21 cellular contexts compared by ENCODE assay signal in the genomic region with DNA sequence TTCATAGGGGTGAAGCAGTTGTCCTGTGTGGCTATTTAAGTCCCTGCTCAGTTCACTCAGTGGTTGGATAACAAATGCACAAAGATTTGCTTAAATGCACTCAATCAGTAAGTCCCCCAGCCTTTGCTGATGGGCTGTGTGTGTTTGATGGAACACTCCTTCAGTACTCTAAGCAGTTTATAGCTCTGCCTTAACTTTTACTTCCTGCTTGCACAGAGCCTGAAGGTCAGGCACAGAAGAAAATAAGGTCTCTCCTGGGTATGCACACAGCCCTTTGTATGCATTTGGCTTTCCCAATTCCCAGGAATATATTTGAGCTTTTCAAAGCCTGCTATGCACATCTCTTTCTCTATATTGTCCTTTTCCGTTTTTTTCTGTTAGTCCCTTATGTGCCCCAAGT.
DNase-seq lines count a peak whose midpoint lies in the region; ATAC-seq and TF ChIP-seq lines count a peak whose summit lies in the region.
"Had no signal": no experiment of that assay in that cellular context is flagged by ENCODE, and none has a peak within 500 bp of the region (broad histone marks: within the 10 kb centered on the region; RNA-seq: fewer than 3 reads in every experiment).

No MANE protein-coding gene starts in this region.

- H3K9me3 ChIP-seq in DND-41 (ENCODE audit: insufficient read depth, low read length, severe bottlenecking): no peaks in the 10 kb centered on the region
- H3K9me3 ChIP-seq in PC-3 (ENCODE audit: low read length): no peaks in the 10 kb centered on the region
- H3K9me3 ChIP-seq: A549; BLaER1 treated with 17β-estradiol and CSF1 and Interleukin-3, amounts not matched to agents 10 nM and 100 nM; MG63; SJSA1 had no signal

- H3K79me2 ChIP-seq in DND-41 (ENCODE audit: insufficient read depth, low read length) (no peaks in the 10 kb centered on the region), PC-3 (ENCODE audit: low read length) (no peaks in the 10 kb centered on the region)

- peak overlapping the region; percentile 25; the same call in 1 of the 2 replicates for H2AFZ ChIP-seq in DND-41 (ENCODE audit: low read depth, low read length)
- no peak overlapping the region for H2AFZ ChIP-seq in PC-3 (ENCODE audit: low read length)

- BruUV-seq in PC-3 (replicated peaks; lab: Mats Ljungman, UMichigan): no TSS peak

- DNase-seq in DND-41 (no peak), NCI-H526 treated with DMSO at 0.1 percent for 48 hours (lab: John Stamatoyannopoulos, UW) (peak; percentile 8), left ventricle myocardium superior (no peak), foreskin fibroblast (no peak), DMS79 (lab: John Stamatoyannopoulos, UW) (no peak), PC-3 (no peak)
- DNase-seq: EL, GOT3, MG63, NCI-H1105 treated with DMSO at 0.1 percent for 48 hours, NCI-H187, NCI-H345, NCI-H69, SW 1271 had no signal

- no peaks in the 10 kb centered on the region for H3K4me1 ChIP-seq in DND-41 (ENCODE audit: insufficient read depth, low read length)
- no peaks in the 10 kb centered on the region for H3K4me1 ChIP-seq in PC-3 (ENCODE audit: insufficient read depth, low read length)
- H3K4me1 ChIP-seq: A549; BLaER1 treated with 17β-estradiol and CSF1 and Interleukin-3, amounts not matched to agents 10 nM and 100 nM; SJSA1 had no signal

- peak; percentile 39; the same call in 1 of the 3 replicates for ATAC-seq in DND-41 (ENCODE audit: insufficient read depth, low read depth)
- peak; percentile 24 for ATAC-seq in GM18868 (IDR thresholded peaks at IDR 0.05; ENCODE audit: unreplicated experiment)
- peak; percentile 62 for ATAC-seq in left ventricle myocardium superior
- ATAC-seq in PC-3: no peak
- no peak for ATAC-seq in HG03565 (IDR thresholded peaks at IDR 0.05; ENCODE audit: unreplicated experiment)
- ATAC-seq: A549, HepG2 had no signal

- H3K4me3 ChIP-seq in DND-41 (ENCODE audit: low read depth in 1 of 2, low read length in 2 of 2): no peak overlapping the region
- no peak overlapping the region for H3K4me3 ChIP-seq in foreskin fibroblast (ENCODE audit: low read depth in 1 of 2, low read length in 2 of 2)
- no peak overlapping the region for H3K4me3 ChIP-seq in PC-3 (ENCODE audit: low read length)
- H3K4me3 ChIP-seq: A549; BLaER1 treated with 17β-estradiol and CSF1 and Interleukin-3, amounts not matched to agents 10 nM and 100 nM; MG63; SJSA1 had no signal

- H3K9me2 ChIP-seq in PC-3 (replicated peaks; ENCODE audit: low read length): no peaks in the 10 kb centered on the region

- H3K36me3 ChIP-seq in DND-41 (ENCODE audit: insufficient read depth, low read length): no peaks in the 10 kb centered on the region
- no peaks in the 10 kb centered on the region for H3K36me3 ChIP-seq in PC-3 (ENCODE audit: low read depth, low read length)
- H3K36me3 ChIP-seq: BLaER1 treated with 17β-estradiol and CSF1 and Interleukin-3, amounts not matched to agents 10 nM and 100 nM; MG63; SJSA1 had no signal

- POLR2A ChIA-PET in PC-3 (lab: Charles Lee; ENCODE audit: unreplicated experiment): no interaction called here

- no peak for TF ChIP-seq CTCF in DND-41 (IDR thresholded peaks at IDR 0.05; ENCODE audit: borderline replicate concordance, extremely low read depth, low read length, poor library complexity, severe bottlenecking)
- no peak for TF ChIP-seq CTCF in foreskin fibroblast (IDR thresholded peaks at IDR 0.05; ENCODE audit: low read depth, low read length)
- no peak for TF ChIP-seq CTCF in PC-3 (conservative IDR thresholded peaks at IDR 0.05; ENCODE audit: low read depth, low read length)

- H4K20me1 ChIP-seq in DND-41 (ENCODE audit: insufficient read depth, low read length) (no peaks in the 10 kb centered on the region), PC-3 (ENCODE audit: low read length) (no peaks in the 10 kb centered on the region)
- H4K20me1 ChIP-seq: BLaER1 treated with 17β-estradiol and CSF1 and Interleukin-3, amounts not matched to agents 10 nM and 100 nM had no signal

- intact Hi-C loops in left ventricle myocardium superior (cut with micrococcal nuclease) (no loop called here), PC-3 (cut with micrococcal nuclease) (no loop called here)

- H3K27me3 ChIP-seq in DND-41 (ENCODE audit: insufficient read depth, low read length, poor library complexity): no peaks in the 10 kb centered on the region
- no peaks in the 10 kb centered on the region for H3K27me3 ChIP-seq in PC-3 (ENCODE audit: low read length)
- H3K27me3 ChIP-seq: BLaER1 treated with 17β-estradiol and CSF1 and Interleukin-3, amounts not matched to agents 10 nM and 100 nM; MG63; SJSA1 had no signal

- H3K27ac ChIP-seq in DND-41 (ENCODE audit: low read length) (no peak overlapping the region), PC-3 (ENCODE audit: low read length) (no peak overlapping the region)
- H3K27ac ChIP-seq: A549; BLaER1 treated with 17β-estradiol and CSF1 and Interleukin-3, amounts not matched to agents 10 nM and 100 nM; RWPE1; SJSA1 had no signal

- H3K9ac ChIP-seq in DND-41 (ENCODE audit: low read depth, low read length) (no peak overlapping the region), PC-3 (ENCODE audit: low read length) (no peak overlapping the region)
- H3K9ac ChIP-seq: BLaER1 treated with 17β-estradiol and CSF1 and Interleukin-3, amounts not matched to agents 10 nM and 100 nM had no signal

- CTCF ChIA-PET in PC-3 (lab: Charles Lee): no interaction called here

- no peaks in the 10 kb centered on the region for H3F3A ChIP-seq in PC-3 (ENCODE audit: low read length, unreplicated experiment)

- H3K4me2 ChIP-seq in DND-41 (ENCODE audit: insufficient read depth, low read length) (no peak overlapping the region), PC-3 (ENCODE audit: low read length) (no peak overlapping the region)
- H3K4me2 ChIP-seq: A549; BLaER1 treated with 17β-estradiol and CSF1 and Interleukin-3, amounts not matched to agents 10 nM and 100 nM had no signal

Comparison
In these comparisons a context has a peak if more than half of its experiments do, and no peak if none do; other contexts are left out.
1. ATAC-seq: peak in DND-41 (single experiment), GM18868 (single experiment) and left ventricle myocardium superior (single experiment); none in PC-3 (single experiment) and HG03565 (single experiment).